ENCODE assay signal across 12 cellular contexts in genomic region chr12:6954316-6954710, GRCh38. TPM values are rescaled to one million over a fixed set of nuclear protein-coding genes. Genes with fewer than 3 reads are reported as not detected.
DNase-seq lines count a peak whose midpoint lies in the region; ATAC-seq and TF ChIP-seq lines count a peak whose summit lies in the region.
"Had no signal": no experiment of that assay in that cellular context is flagged by ENCODE, and none has a peak within 500 bp of the region (broad histone marks: within the 10 kb centered on the region; RNA-seq: fewer than 3 reads in every experiment).

No MANE protein-coding gene starts in this region.

- no peaks in the 10 kb centered on the region for H3K27me3 ChIP-seq in BLaER1 treated with 17β-estradiol and CSF1 and Interleukin-3, amounts not matched to agents 10 nM and 100 nM
- no peaks in the 10 kb centered on the region for H3K27me3 ChIP-seq in SK-N-SH (ENCODE audit: insufficient read depth)

- H3K27me3 Mint-ChIP-seq in IgD-negative memory B cell (no peaks in the 10 kb centered on the region), natural killer cell (ENCODE audit: low read depth in 2 of 2) (no peaks in the 10 kb centered on the region)
- H3K27me3 Mint-ChIP-seq: progenitor cell of endocrine pancreas had no signal

- H3F3A ChIP-seq in SK-N-SH (replicated peaks; ENCODE audit: insufficient read depth): no peaks in the 10 kb centered on the region

- TF ChIP-seq RAD21 in SK-N-SH (IDR thresholded peaks at IDR 0.05; ENCODE audit: low read length): no peak

- peak overlapping the region; percentile 82 to 95 (median 93) for H3K27ac ChIP-seq in BLaER1 treated with 17β-estradiol and CSF1 and Interleukin-3, amounts not matched to agents 10 nM and 100 nM
- peak overlapping the region; percentile 22 for H3K27ac ChIP-seq in angular gyrus (ENCODE audit: low read depth, low read length)
- no peak overlapping the region for H3K27ac ChIP-seq in SK-N-SH (ENCODE audit: low read depth in 2 of 2, low read length in 1 of 2)
- H3K27ac ChIP-seq: C4-2B had no signal

- POLR2A ChIA-PET in SK-N-SH (lab: Yijun Ruan, JAX): no interaction called here

- peak overlapping the region; percentile 95 to 97 (median 97) for H3K27ac Mint-ChIP-seq in IgD-negative memory B cell
- H3K27ac Mint-ChIP-seq in natural killer cell: peak overlapping the region; percentile 98 to 99

- H3K9me2 ChIP-seq in SK-N-SH: no peaks in the 10 kb centered on the region

- no peaks in the 10 kb centered on the region for H3K9me3 ChIP-seq in BLaER1 treated with 17β-estradiol and CSF1 and Interleukin-3, amounts not matched to agents 10 nM and 100 nM (replicated peaks in 1 of 11)
- H3K9me3 ChIP-seq in SK-N-SH: no peaks in the 10 kb centered on the region

- H3K4me2 ChIP-seq in BLaER1 treated with 17β-estradiol and CSF1 and Interleukin-3, amounts not matched to agents 10 nM and 100 nM: peak overlapping the region; percentile 94 to 100 (median 99)
- no peak overlapping the region for H3K4me2 ChIP-seq in SK-N-SH

- intact Hi-C loops in natural killer cell (cut with micrococcal nuclease): loop anchor here (5.0 kb wide), 1 partner anchor 63 kb away; the partner anchor contains the start of gene LPCAT3

- H3K9me3 Mint-ChIP-seq in IgD-negative memory B cell (no peaks in the 10 kb centered on the region), natural killer cell (no peaks in the 10 kb centered on the region)

- H3K36me3 ChIP-seq in BLaER1 treated with 17β-estradiol and CSF1 and Interleukin-3, amounts not matched to agents 10 nM and 100 nM: peaks cover 0 to 62% (median 33%) of the 10 kb centered on the region in 11 experiments; a peak in 18 of 22 replicates
- no peaks in the 10 kb centered on the region for H3K36me3 ChIP-seq in SK-N-SH (replicated peaks in 1 of 2; ENCODE audit: control insufficient read depth in 1 of 2, insufficient read depth in 2 of 2, low read length in 1 of 2)

- no peak overlapping the region for H2AFZ ChIP-seq in SK-N-SH (ENCODE audit: low read depth)

- CTCF ChIA-PET in SK-N-SH (lab: Yijun Ruan, JAX): interaction anchor here (2.0 kb wide), 1 partner anchor 30 kb away, joined by 4 read pairs; no protein-coding TSS in a partner anchor

- peaks cover 0 to 61% (median 23%) of the 10 kb centered on the region in 11 experiments; a peak in 13 of 22 replicates for H4K20me1 ChIP-seq in BLaER1 treated with 17β-estradiol and CSF1 and Interleukin-3, amounts not matched to agents 10 nM and 100 nM
- H4K20me1 ChIP-seq in SK-N-SH (ENCODE audit: insufficient read depth): no peaks in the 10 kb centered on the region

- H3K4me1 ChIP-seq in BLaER1 treated with 17β-estradiol and CSF1 and Interleukin-3, amounts not matched to agents 10 nM and 100 nM: peaks cover 71 to 99% (median 88%) of the 10 kb centered on the region in 10 experiments
- no peaks in the 10 kb centered on the region for H3K4me1 ChIP-seq in SK-N-SH (ENCODE audit: control insufficient read depth in 1 of 2, insufficient read depth in 2 of 2, low read depth in 1 of 2, low read length in 1 of 2)

- no peak for TF ChIP-seq CTCF in natural killer cell (IDR thresholded peaks at IDR 0.05)
- TF ChIP-seq CTCF in SK-N-SH (IDR thresholded peaks at IDR 0.05): no peak

- H3K36me3 Mint-ChIP-seq in IgD-negative memory B cell (peaks cover 31% of the 10 kb centered on the region), natural killer cell (no peaks in the 10 kb centered on the region)

- peak overlapping the region; percentile 90 to 100 (median 98) for H3K4me3 Mint-ChIP-seq in IgD-negative memory B cell
- H3K4me3 Mint-ChIP-seq in natural killer cell: peak overlapping the region; percentile 91

- no peak for ATAC-seq in natural killer cell

- no peaks in the 10 kb centered on the region for H3K79me2 ChIP-seq in SK-N-SH (ENCODE audit: insufficient read depth)

- no peak for TF ChIP-seq EP300 in SK-N-SH (IDR thresholded peaks at IDR 0.05; ENCODE audit: borderline replicate concordance in 1 of 2, low read depth in 1 of 2, low read length in 1 of 2)

- H3K4me1 Mint-ChIP-seq in IgD-negative memory B cell (peaks cover 52 to 64% (median 59%) of the 10 kb centered on the region in 3 donors), natural killer cell (peaks cover 84 to 98% of the 10 kb centered on the region in 2 donors)

- H3K4me3 ChIP-seq in BLaER1 treated with 17β-estradiol and CSF1 and Interleukin-3, amounts not matched to agents 10 nM and 100 nM: peak overlapping the region; percentile 78 to 99 (median 86)
- no peak overlapping the region for H3K4me3 ChIP-seq in SK-N-SH (ENCODE audit: low read depth in 2 of 2, low read length in 1 of 2)

- WGBS in SK-N-SH (ENCODE audit: low lambda C conversion rate): 93% methylated on average over 8 of the region's 8 CpGs

- H3K9ac ChIP-seq in BLaER1 treated with 17β-estradiol and CSF1 and Interleukin-3, amounts not matched to agents 10 nM and 100 nM: peak overlapping the region; percentile 88 to 95 (median 92)
- no peak overlapping the region for H3K9ac ChIP-seq in SK-N-SH

- DNase-seq in natural killer cell (no peak), SK-N-SH (no peak), NCI-H1092 treated with DMSO at 0.1 percent for 48 hours (lab: John Stamatoyannopoulos, UW) (no peak), GM19238 (ENCODE audit: insufficient read length, low spot score) (no peak), NK-92 (lab: John Stamatoyannopoulos, UW; ENCODE audit: unreplicated experiment) (no peak)
- DNase-seq: NCI-H524 treated with DMSO at 0.1 percent for 48 hours had no signal

TF ChIP-seq in SK-N-SH, 30 proteins besides CTCF, POLR2A, EP300 and RAD21 (continues in another document):
- no peak for TF ChIP-seq TCF12 (IDR thresholded peaks at IDR 0.05)
- no peak for TF ChIP-seq SIN3A (IDR thresholded peaks at IDR 0.05; ENCODE audit: borderline replicate concordance, low read depth, low read length)
- TF ChIP-seq FOXJ3 (CRISPR knock-in tag; IDR thresholded peaks at IDR 0.05): no peak
- TF ChIP-seq RFX5 (IDR thresholded peaks at IDR 0.05; ENCODE audit: low read length): no peak
- no peak for TF ChIP-seq SMC3 (IDR thresholded peaks at IDR 0.05; ENCODE audit: low read depth, low read length)
- no peak for TF ChIP-seq ELF1 (IDR thresholded peaks at IDR 0.05)
- no peak for TF ChIP-seq RXRA (IDR thresholded peaks at IDR 0.05; ENCODE audit: borderline replicate concordance, low read depth)
- TF ChIP-seq MEF2A (IDR thresholded peaks at IDR 0.05; ENCODE audit: borderline replicate concordance, low read depth): no peak
- no peak for TF ChIP-seq GABPA (IDR thresholded peaks at IDR 0.05; ENCODE audit: low read depth)
- no peak for TF ChIP-seq USF1 (IDR thresholded peaks at IDR 0.05; ENCODE audit: borderline replicate concordance, low read depth)
- TF ChIP-seq RCOR1 (IDR thresholded peaks at IDR 0.05; ENCODE audit: low read length): no peak
- no peak for TF ChIP-seq POLR2AphosphoS5 (IDR thresholded peaks at IDR 0.05; ENCODE audit: low read depth, low read length)
- no peak for TF ChIP-seq NRF1 (IDR thresholded peaks at IDR 0.05; ENCODE audit: low read depth, low read length)
- no peak for TF ChIP-seq EZH2phosphoT487 (IDR thresholded peaks at IDR 0.05; ENCODE audit: borderline replicate concordance, low read depth)
- no peak for TF ChIP-seq PBX3 (IDR thresholded peaks at IDR 0.05)
- TF ChIP-seq MAX (IDR thresholded peaks at IDR 0.05; ENCODE audit: low read depth): no peak

RNA-seq across cellular contexts. Expression of gene PTPN6, which starts 3.2 kb away (rescaled TPM):
- 1,038 TPM for polyA plus RNA-seq in IgD-negative memory B cell
- 100 to 1,000 TPM; 279 to 357 (median 312) TPM for total RNA-seq in natural killer cell
- polyA plus RNA-seq in SK-N-SH (2012; rRNA removed): 0.12 and 0.18 TPM in 2 replicates
- polyA plus RNA-seq in SK-N-SH (2012; cell fraction: cytosol; rRNA removed): 0.09 TPM in 1 of 2 replicates, not detected in the other
- polyA plus RNA-seq in SK-N-SH (2012; cell fraction: nucleus; rRNA removed): 0.43 and 0.96 TPM in 2 replicates

RNA-seq across cellular contexts. Expression of gene C12orf57, which starts 10.5 kb away (rescaled TPM):
- polyA plus RNA-seq in IgD-negative memory B cell: 141 TPM
- total RNA-seq in natural killer cell: 100 to 1,000 TPM; 125 to 157 (median 126) TPM
- 560 and 659 TPM in 2 replicates for polyA plus RNA-seq in SK-N-SH (2012; rRNA removed)
- polyA plus RNA-seq in SK-N-SH (2012; cell fraction: cytosol; rRNA removed): 378 and 573 TPM in 2 replicates
- 265 and 491 TPM in 2 replicates for polyA plus RNA-seq in SK-N-SH (2012; cell fraction: nucleus; rRNA removed)

RNA-seq across cellular contexts. Expression of gene RNU7-1, which starts 10.7 kb away (rescaled TPM):
- not detected for polyA plus RNA-seq in IgD-negative memory B cell
- not detected for total RNA-seq in natural killer cell
- polyA plus RNA-seq in SK-N-SH (2012; rRNA removed): not detected in 2 replicates
- polyA plus RNA-seq in SK-N-SH (2012; cell fraction: cytosol; rRNA removed): not detected in 2 replicates
- not detected in 2 replicates for polyA plus RNA-seq in SK-N-SH (2012; cell fraction: nucleus; rRNA removed)
- total RNA-seq: M059J, progenitor cell of endocrine pancreas had no signal

RNA-seq across cellular contexts. Expression of gene PHB2, which starts 16.2 kb away (rescaled TPM):
- polyA plus RNA-seq in IgD-negative memory B cell (123 TPM), SK-N-SH (2012; rRNA removed) (386 and 447 TPM in 2 replicates)
- total RNA-seq in natural killer cell: 100 to 1,000 TPM; 123 to 133 (median 127) TPM
- polyA plus RNA-seq in SK-N-SH (2012; cell fraction: cytosol; rRNA removed): 287 and 379 TPM in 2 replicates
- polyA plus RNA-seq in SK-N-SH (2012; cell fraction: nucleus; rRNA removed): 324 and 396 TPM in 2 replicates

RNA-seq across cellular contexts. Expression of gene EMG1, which starts 16.4 kb away (rescaled TPM):
- polyA plus RNA-seq in IgD-negative memory B cell: 62.0 TPM
- total RNA-seq in natural killer cell: 10 to 100 TPM; 22.1 to 30.4 (median 23.3) TPM
- 77.4 and 82.8 TPM in 2 replicates for polyA plus RNA-seq in SK-N-SH (2012; rRNA removed)
- polyA plus RNA-seq in SK-N-SH (2012; cell fraction: cytosol; rRNA removed): 74.4 and 76.0 TPM in 2 replicates
- 73.4 and 75.5 TPM in 2 replicates for polyA plus RNA-seq in SK-N-SH (2012; cell fraction: nucleus; rRNA removed)

Comparison
In these comparisons a context has a peak if more than half of its experiments do, and no peak if none do; other contexts are left out.
1. H3K27ac ChIP-seq: peak in BLaER1 treated with 17β-estradiol and CSF1 and Interleukin-3, amounts not matched to agents 10 nM and 100 nM (11 of 11) and angular gyrus (single experiment); none in SK-N-SH (0 of 2).
2. H3K4me3 ChIP-seq: peak in BLaER1 treated with 17β-estradiol and CSF1 and Interleukin-3, amounts not matched to agents 10 nM and 100 nM (10 of 10); none in SK-N-SH (0 of 2).
3. RNA of gene PTPN6, which starts 3.2 kb away (polyA plus RNA-seq): 1,038 TPM in IgD-negative memory B cell (single experiment); 0.09 to 0.96 TPM in SK-N-SH; every median in the first group is over 100 times any median in the second.